ENCODE assay signal across 8 cellular contexts in genomic region chr7:30290317-30290716, GRCh38. TPM values are rescaled to one million over a fixed set of nuclear protein-coding genes. Genes with fewer than 3 reads are reported as not detected.
DNase-seq lines count a peak whose midpoint lies in the region; ATAC-seq, FAIRE-seq and TF ChIP-seq lines count a peak whose summit lies in the region.
"Not testable (repeated sequence)": the region's sequence is repeated elsewhere in the genome, so short reads cannot be mapped to it uniquely, and the experiment has no call there.

No MANE protein-coding gene starts in this region.

- H3K27ac Mint-ChIP-seq in T-cell: peak overlapping the region in 1 of 2 donors; percentile 78

- not testable (repeated sequence) for TF ChIP-seq RAD21 in K562 (CRISPR knock-in tag; conservative IDR thresholded peaks at IDR 0.05 in 1 of 2, IDR thresholded peaks at IDR 0.05 in 1 of 2)

- not testable (repeated sequence) for H3K27ac ChIP-seq in BLaER1
- H3K27ac ChIP-seq in K562 (ENCODE audit: extremely low read depth, low read depth, low read length): peak overlapping the region; percentile 21; the same call in 1 of the 3 replicates

- not testable (repeated sequence) for H3K27me3 Mint-ChIP-seq in T-cell

- TF ChIP-seq CTCF in GM10266 (IDR thresholded peaks at IDR 0.05; ENCODE audit: control insufficient read depth, insufficient read depth, low read depth, missing control alignments); K562 (IDR thresholded peaks at IDR 0.05 in 2 of 3, conservative IDR thresholded peaks at IDR 0.05 in 1 of 3; ENCODE audit: insufficient read depth in 2 of 3, low read depth in 1 of 3, low read length in 3 of 3): not testable (repeated sequence)

- WGBS in K562 (ENCODE audit: insufficient coverage, low coverage, missing lambda C conversion rate): 2% methylated on average over 3 of the region's 3 CpGs

- BruUV-seq in K562 (replicated peaks; lab: Mats Ljungman, UMichigan): not testable (repeated sequence)

- peaks cover 25% of the 10 kb centered on the region for H3K36me3 Mint-ChIP-seq in T-cell

- FAIRE-seq in K562 (lab: Jason Lieb, UNC): peak; percentile 52

- peaks cover 95% of the 10 kb centered on the region for H3K79me2 ChIP-seq in K562 (ENCODE audit: control insufficient read depth, insufficient read depth, low read length)

- DNase-seq in GM10266 (ENCODE audit: extremely low spot score): peak; percentile 20
- DNase-seq in NCI-H69 (lab: John Stamatoyannopoulos, UW): peak; percentile 18
- DNase-seq in T-cell: not testable (repeated sequence)
- DNase-seq in K562 (ENCODE audit: extremely low read depth in 1 of 4, low spot score in 3 of 4): peak in 2 of 4 experiments; percentile 51 to 74
- peak; percentile 72 for DNase-seq in islet precursor cell
- peak; percentile 71 for DNase-seq in renal cortical epithelial cell (ENCODE audit: low read depth)

- TF ChIP-seq EP300 in K562 (IDR thresholded peaks at IDR 0.05; ENCODE audit: low read length): not testable (repeated sequence)

- peak overlapping the region; percentile 45 to 63 (median 56) for H3K4me3 Mint-ChIP-seq in T-cell

- intact Hi-C loops in K562 (cut with micrococcal nuclease): not testable (repeated sequence)

- H3K4me2 ChIP-seq in BLaER1: peak overlapping the region; percentile 40
- peak overlapping the region; percentile 62 for H3K4me2 ChIP-seq in K562 (ENCODE audit: insufficient read depth, low read length)

- H3K4me1 Mint-ChIP-seq in T-cell: peaks cover 78 to 82% (median 82%) of the 10 kb centered on the region in 3 donors

- H4K20me1 ChIP-seq in BLaER1 (peaks cover 93% of the 10 kb centered on the region), K562 (replicated peaks; ENCODE audit: control insufficient read depth, insufficient read depth, low read length) (peaks cover 13% of the 10 kb centered on the region)

- in situ Hi-C loops in K562 (cut with MboI): not testable (repeated sequence)

- H3K9ac ChIP-seq in BLaER1: not testable (repeated sequence)
- peak overlapping the region in 1 of 2 experiments; percentile 25; a peak in 1 of 4 replicates for H3K9ac ChIP-seq in K562 (ENCODE audit: insufficient read depth in 1 of 2, low read depth in 2 of 2, low read length in 2 of 2)

- H3K4me1 ChIP-seq in BLaER1 (peaks cover 63% of the 10 kb centered on the region), K562 (replicated peaks in 1 of 2; ENCODE audit: control insufficient read depth in 2 of 2, insufficient read depth in 2 of 2, low read length in 2 of 2) (peaks cover 5 to 18% of the 10 kb centered on the region in 2 experiments; a peak in 3 of 5 replicates)

- not testable (repeated sequence) for H3K27me3 ChIP-seq in BLaER1; K562 (ENCODE audit: control insufficient read depth in 2 of 2, insufficient read depth in 2 of 2, low read length in 2 of 2)

- TF ChIP-seq POLR2A in K562 (conservative IDR thresholded peaks at IDR 0.05): not testable (repeated sequence)

- H3K4me3 ChIP-seq in BLaER1, K562: not testable (repeated sequence)

- not testable (repeated sequence) for H2AFZ ChIP-seq in K562 (ENCODE audit: low read depth, low read length)

- ATAC-seq in HG03442 (IDR thresholded peaks at IDR 0.05; ENCODE audit: unreplicated experiment) (peak; percentile 51), K562 (peak; percentile 63)
- not testable (repeated sequence) for ATAC-seq in T-cell (replicated peaks in 1 of 4)

- not testable (repeated sequence) for H3K36me3 ChIP-seq in BLaER1; K562 (ENCODE audit: control insufficient read depth, insufficient read depth, low read length)

- CTCF ChIA-PET in T-cell (lab: Charles Lee): not testable (repeated sequence)
- CTCF ChIA-PET in K562 (lab: Yijun Ruan, JAX; ENCODE audit: low intra/inter-chr PET ratio): interaction anchor here (0.6 kb wide), 1 partner anchor 131 kb away, joined by 3 read pairs; no protein-coding TSS in a partner anchor

- not testable (repeated sequence) for H3K9me1 ChIP-seq in K562 (ENCODE audit: control insufficient read depth, insufficient read depth, low read length)

- H3K9me3 Mint-ChIP-seq in T-cell: not testable (repeated sequence)

- H3K9me3 ChIP-seq in BLaER1; K562 (replicated peaks; ENCODE audit: control insufficient read depth, insufficient read depth, low read depth, low read length): not testable (repeated sequence)

- POLR2A ChIA-PET in T-cell (lab: Charles Lee): not testable (repeated sequence)
- POLR2A ChIA-PET in K562 (lab: Yijun Ruan, JAX): interaction anchor here (1.0 kb wide), 2 partner anchors 13 to 15 kb away, joined by 3 read pairs; no protein-coding TSS in a partner anchor

TF ChIP-seq in K562, 482 proteins besides CTCF, POLR2A, EP300 and RAD21 (continues in another document):
- TF ChIP-seq DPF2 (IDR thresholded peaks at IDR 0.05) (peak; percentile 41; the same call in 1 of the 2 replicates), HMBOX1 (IDR thresholded peaks at IDR 0.05) (peak; percentile 53; the same call in 1 of the 2 replicates), HDAC2 (IDR thresholded peaks at IDR 0.05) (peak; percentile 40; the same call in 1 of the 2 replicates), NCOR1 (IDR thresholded peaks at IDR 0.05) (peak; percentile 16; the same call in 1 of the 2 replicates), NR2C2 (tag; IDR thresholded peaks at IDR 0.05) (0 out of 2 replicates have a peak, but pooled peaks have one; percentile 25), BHLHE40 (IDR thresholded peaks at IDR 0.05; ENCODE audit: low read length) (peak; percentile 50; the same call in 1 of the 2 replicates), ARID1B (IDR thresholded peaks at IDR 0.05) (peak; percentile 50), DACH1 (IDR thresholded peaks at IDR 0.05; ENCODE audit: partially characterized antibody) (peak; percentile 7), JUND (IDR thresholded peaks at IDR 0.05; ENCODE audit: borderline replicate concordance, low read depth, low read length) (peak; percentile 15; the same call in 1 of the 2 replicates), PKNOX1 (IDR thresholded peaks at IDR 0.05) (0 out of 2 replicates have a peak, but pooled peaks have one; percentile 32), CBFA2T2 (conservative IDR thresholded peaks at IDR 0.05) (0 out of 2 replicates have a peak, but pooled peaks have one; percentile 24), FOSL1 (tag; conservative IDR thresholded peaks at IDR 0.05) (0 out of 2 replicates have a peak, but pooled peaks have one; percentile 30), HDAC1 (IDR thresholded peaks at IDR 0.05) (0 out of 4 replicates have a peak, but pooled peaks of 1 of the 2 experiments have one; percentile 29), ATF3 (IDR thresholded peaks at IDR 0.05) (0 out of 2 replicates have a peak, but pooled peaks have one; percentile 9)
- not testable (repeated sequence) for TF ChIP-seq NR2C2 (CRISPR knock-in tag; IDR thresholded peaks at IDR 0.05); JUND (tag; IDR thresholded peaks at IDR 0.05; ENCODE audit: borderline replicate concordance, low read depth, low read length); ATF3 (CRISPR knock-in tag; conservative IDR thresholded peaks at IDR 0.05)

RNA-seq across cellular contexts. Expression of gene ZNRF2, which starts 5.9 kb away (rescaled TPM):
- total RNA-seq in T-cell (10 to 100 TPM; 22.4 to 38.4 (median 30.8) TPM), K562 (2014; rRNA removed) (13.9 and 18.1 TPM in 2 replicates), K562 (2014; rRNA removed; fragmentation: Illumina TruSeq; extraction: Trizol) (6.8 and 8.1 TPM in 2 replicates), K562 (2015; rRNA removed; fragmentation: Illumina TruSeq; extraction: Trizol) (5.2 and 5.9 TPM in 2 replicates), K562 (2021) (8.3 and 9.4 TPM in 2 replicates), renal cortical epithelial cell (18.9 and 39.4 TPM in 2 replicates)
- total RNA-seq in K562 (2011; cell fraction: chromatin; rRNA removed; ENCODE audit: low replicate concordance): 5.4 and 16.5 TPM in 2 replicates
- total RNA-seq in K562 (2011; cell fraction: nucleolus; rRNA removed): 4.0 and 7.5 TPM in 2 replicates
- 5.4 and 9.7 TPM in 2 replicates for total RNA-seq in K562 (2011; cell fraction: nucleoplasm; rRNA removed)
- polyA plus RNA-seq in K562 (2011; rRNA removed) (4.1 and 5.5 TPM in 2 replicates), K562 (2014; fragmentation: Illumina TruSeq; extraction: Trizol) (4.7 and 5.5 TPM in 2 replicates), K562 (2014; fragmentation: Nextera tagmentation; extraction: Ambion mirVana) (1 to 10 TPM; 1.1 to 1.2 TPM), K562 (2014; rRNA removed) (4.7 and 4.9 TPM in 2 replicates)
- polyA plus RNA-seq in K562 (2011; cell fraction: cytosol; rRNA removed): 1.7 and 3.0 TPM in 2 replicates
- 3.2 and 4.0 TPM in 2 replicates for polyA plus RNA-seq in K562 (2011; cell fraction: nucleus; rRNA removed)
- polyA plus RNA-seq in K562 (2012): 3.6 and 5.3 TPM in 2 replicates
- 6.5 and 9.6 TPM in 2 replicates for polyA minus RNA-seq in K562 (2011; rRNA and poly(A)+ RNA removed)
- 4.6 and 5.2 TPM in 2 replicates for polyA minus RNA-seq in K562 (2011; cell fraction: cytosol; rRNA and poly(A)+ RNA removed)
- polyA minus RNA-seq in K562 (2011; cell fraction: nucleus; rRNA and poly(A)+ RNA removed): 17.7 and 20.2 TPM in 2 replicates
